ENCODE assay signal across 1 cellular context in the genomic region with DNA sequence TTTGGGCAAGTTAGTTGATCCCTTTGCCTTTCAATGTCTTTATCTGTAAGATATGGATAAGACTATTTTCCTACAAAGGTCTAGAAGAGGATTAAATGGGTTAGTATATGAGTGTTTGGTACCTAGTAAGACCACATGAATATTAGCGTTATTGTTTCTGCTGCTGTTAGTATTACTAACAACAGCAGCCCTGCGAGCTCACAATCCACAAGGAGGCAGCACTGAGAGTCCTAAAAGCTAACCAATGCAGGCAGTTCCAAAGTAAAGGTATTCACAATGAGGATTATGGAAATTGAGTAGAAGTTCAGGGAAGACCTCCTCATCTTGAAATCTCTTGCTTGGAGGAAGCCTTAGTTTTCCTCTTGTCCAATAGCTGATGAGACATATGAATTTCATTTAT.
TF ChIP-seq lines count a peak whose summit lies in the region.

No MANE protein-coding gene starts in this region.

TF ChIP-seq in K562, 482 proteins besides CTCF, POLR2A, EP300 and RAD21 (continued from another document):
- TF ChIP-seq, protein P1, sequence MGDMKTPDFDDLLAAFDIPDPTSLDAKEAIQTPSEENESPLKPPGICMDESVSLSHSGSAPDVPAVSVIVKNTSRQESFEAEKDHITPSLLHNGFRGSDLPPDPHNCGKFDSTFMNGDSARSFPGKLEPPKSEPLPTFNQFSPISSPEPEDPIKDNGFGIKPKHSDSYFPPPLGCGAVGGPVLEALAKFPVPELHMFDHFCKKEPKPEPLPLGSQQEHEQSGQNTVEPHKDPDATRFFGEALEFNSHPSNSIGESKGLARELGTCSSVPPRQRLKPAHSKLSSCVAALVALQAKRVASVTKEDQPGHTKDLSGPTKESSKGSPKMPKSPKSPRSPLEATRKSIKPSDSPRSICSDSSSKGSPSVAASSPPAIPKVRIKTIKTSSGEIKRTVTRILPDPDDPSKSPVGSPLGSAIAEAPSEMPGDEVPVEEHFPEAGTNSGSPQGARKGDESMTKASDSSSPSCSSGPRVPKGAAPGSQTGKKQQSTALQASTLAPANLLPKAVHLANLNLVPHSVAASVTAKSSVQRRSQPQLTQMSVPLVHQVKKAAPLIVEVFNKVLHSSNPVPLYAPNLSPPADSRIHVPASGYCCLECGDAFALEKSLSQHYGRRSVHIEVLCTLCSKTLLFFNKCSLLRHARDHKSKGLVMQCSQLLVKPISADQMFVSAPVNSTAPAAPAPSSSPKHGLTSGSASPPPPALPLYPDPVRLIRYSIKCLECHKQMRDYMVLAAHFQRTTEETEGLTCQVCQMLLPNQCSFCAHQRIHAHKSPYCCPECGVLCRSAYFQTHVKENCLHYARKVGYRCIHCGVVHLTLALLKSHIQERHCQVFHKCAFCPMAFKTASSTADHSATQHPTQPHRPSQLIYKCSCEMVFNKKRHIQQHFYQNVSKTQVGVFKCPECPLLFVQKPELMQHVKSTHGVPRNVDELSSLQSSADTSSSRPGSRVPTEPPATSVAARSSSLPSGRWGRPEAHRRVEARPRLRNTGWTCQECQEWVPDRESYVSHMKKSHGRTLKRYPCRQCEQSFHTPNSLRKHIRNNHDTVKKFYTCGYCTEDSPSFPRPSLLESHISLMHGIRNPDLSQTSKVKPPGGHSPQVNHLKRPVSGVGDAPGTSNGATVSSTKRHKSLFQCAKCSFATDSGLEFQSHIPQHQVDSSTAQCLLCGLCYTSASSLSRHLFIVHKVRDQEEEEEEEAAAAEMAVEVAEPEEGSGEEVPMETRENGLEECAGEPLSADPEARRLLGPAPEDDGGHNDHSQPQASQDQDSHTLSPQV (IDR thresholded peaks at IDR 0.05) = no peak
- TF ChIP-seq ZNF449 (CRISPR knock-in tag; IDR thresholded peaks at IDR 0.05) (no peak), HSF4 (CRISPR knock-in tag; IDR thresholded peaks at IDR 0.05; ENCODE audit: borderline replicate concordance) (no peak), PRPF4 (IDR thresholded peaks at IDR 0.05; ENCODE audit: insufficient read depth, low read depth, low read length, poor library complexity, severe bottlenecking) (no peak), FOXA3 (CRISPR knock-in tag; conservative IDR thresholded peaks at IDR 0.05 in 1 of 2, IDR thresholded peaks at IDR 0.05 in 1 of 2) (no peak), HDGF (IDR thresholded peaks at IDR 0.05) (no peak), ZNF212 (CRISPR knock-in tag; IDR thresholded peaks at IDR 0.05) (no peak)
